Comparison of ENCODE assay signal across 9 cellular contexts in the genomic region with DNA sequence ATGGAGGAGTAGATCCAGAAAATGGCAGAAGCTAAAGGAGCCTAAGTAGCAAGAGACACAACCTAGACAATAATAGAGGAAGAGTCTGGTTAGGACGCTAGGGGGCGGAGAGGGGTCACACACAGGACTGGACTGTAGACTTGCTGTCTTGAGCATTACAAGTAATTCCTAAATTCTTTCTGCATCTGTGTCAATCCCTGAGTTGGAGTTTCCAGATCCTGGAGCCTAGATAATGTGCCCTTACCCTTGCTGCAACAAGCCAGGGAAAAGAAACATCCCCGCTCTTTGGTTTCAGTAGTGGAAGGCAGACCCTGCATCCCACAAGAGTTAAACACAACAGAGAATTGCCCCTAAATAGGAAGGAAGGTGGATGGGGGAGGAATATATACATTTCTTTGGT. TPM values are rescaled to one million over a fixed set of nuclear protein-coding genes. Genes with fewer than 3 reads are reported as not detected.
DNase-seq lines count a peak whose midpoint lies in the region; TF ChIP-seq lines count a peak whose summit lies in the region.
"Had no signal": no experiment of that assay in that cellular context is flagged by ENCODE, and none has a peak within 500 bp of the region (broad histone marks: within the 10 kb centered on the region; RNA-seq: fewer than 3 reads in every experiment).

No MANE protein-coding gene starts in this region.

- no peaks in the 10 kb centered on the region for H3K9me3 Mint-ChIP-seq in H9
- H3K9me3 Mint-ChIP-seq in activated naive CD4-positive, alpha-beta T cell treated with anti-CD3 and anti-CD28 coated beads, Interleukin-2, amount 10 ng/mL, durations not matched to agents 7 days and 5 days = no peaks in the 10 kb centered on the region

- H3K4ac ChIP-seq in H9 (ENCODE audit: low read depth, low read length) = no peak overlapping the region

- no peaks in the 10 kb centered on the region for H3K79me1 ChIP-seq in H9 (ENCODE audit: insufficient read depth, low read depth, low read length, poor library complexity, severe bottlenecking)

- H3K4me1 Mint-ChIP-seq in H9 = peaks cover 4% of the 10 kb centered on the region in 2 experiments
- no peaks in the 10 kb centered on the region for H3K4me1 Mint-ChIP-seq in activated naive CD4-positive, alpha-beta T cell treated with anti-CD3 and anti-CD28 coated beads, Interleukin-2, amount 10 ng/mL, durations not matched to agents 7 days and 5 days

- H3K56ac ChIP-seq in H9 (ENCODE audit: insufficient read length, low read depth, low read length) = no peak overlapping the region

- no peak overlapping the region for H3K4me3 ChIP-seq in Karpas-422 (ENCODE audit: low read length)
- H3K4me3 ChIP-seq in cardiac muscle cell = no peak overlapping the region
- no peak overlapping the region for H3K4me3 ChIP-seq in prostate gland

- H3K23ac ChIP-seq in H9 (ENCODE audit: insufficient read length, low read depth, low read length) = no peak overlapping the region

- H2BK5ac ChIP-seq in H9 (ENCODE audit: insufficient read length, low read length) = no peak overlapping the region

- H3K14ac ChIP-seq in H9 (ENCODE audit: insufficient read depth, low read length) = no peak overlapping the region

- no peak overlapping the region for H4K5ac ChIP-seq in H9 (ENCODE audit: insufficient read length, low read depth, low read length)

- no peak overlapping the region for H3K18ac ChIP-seq in H9 (ENCODE audit: insufficient read length, low read depth, low read length)

- H4K20me1 ChIP-seq in H9 (ENCODE audit: control insufficient read depth, insufficient read depth, insufficient read length) = no peaks in the 10 kb centered on the region
- H4K20me1 ChIP-seq in Karpas-422 (ENCODE audit: insufficient read depth, low read depth, low read length) = no peaks in the 10 kb centered on the region

- no peaks in the 10 kb centered on the region for H3K27me3 Mint-ChIP-seq in H9 (ENCODE audit: low read depth)
- H3K27me3 Mint-ChIP-seq in activated naive CD4-positive, alpha-beta T cell treated with anti-CD3 and anti-CD28 coated beads, Interleukin-2, amount 10 ng/mL, durations not matched to agents 7 days and 5 days = no peaks in the 10 kb centered on the region

- H2BK20ac ChIP-seq in H9 (ENCODE audit: low read depth, low read length, poor library complexity, severe bottlenecking) = no peak overlapping the region

- H3K9ac ChIP-seq in H9 (ENCODE audit: extremely low read depth, insufficient read length, low read length) = no peak overlapping the region
- no peak overlapping the region for H3K9ac ChIP-seq in Karpas-422 (ENCODE audit: low read length)

- peak; percentile 79 for DNase-seq in H9
- DNase-seq in Karpas-422 = peak; percentile 90
- DNase-seq in OCI-M1 (lab: John Stamatoyannopoulos, UW) = peak; percentile 88
- DNase-seq in activated naive CD4-positive, alpha-beta T cell treated with anti-CD3 and anti-CD28 coated beads, Interleukin-2, amount 10 ng/mL, durations not matched to agents 7 days and 5 days = peak; percentile 69
- DNase-seq in cardiac muscle cell (ENCODE audit: low read depth in 1 of 2, low spot score in 1 of 2) = peak; percentile 81 to 87
- DNase-seq in prostate gland (ENCODE audit: low spot score) = peak; percentile 73
- no peak for DNase-seq in middle frontal gyrus (ENCODE audit: extremely low spot score, low spot score)

- H3K27me3 ChIP-seq in H9 (ENCODE audit: insufficient read depth, low read length) (no peaks in the 10 kb centered on the region), Karpas-422 (ENCODE audit: low read length) (no peaks in the 10 kb centered on the region), cardiac muscle cell (no peaks in the 10 kb centered on the region), prostate gland (replicated peaks; ENCODE audit: insufficient read depth) (no peaks in the 10 kb centered on the region)

- no peak for TF ChIP-seq POLR2A in prostate gland (IDR thresholded peaks at IDR 0.05)

- CTCF ChIA-PET in activated naive CD4-positive, alpha-beta T cell treated with anti-CD3 and anti-CD28 coated beads, Interleukin-2, amount 10 ng/mL, durations not matched to agents 7 days and 5 days (lab: Charles Lee) = interaction anchor here (0.6 to 2.4 kb wide), 12 partner anchors 24 to 473 kb away, joined by 3 to 31 read pairs (median 3); no protein-coding TSS in a partner anchor

- no peak overlapping the region for H2BK15ac ChIP-seq in H9 (ENCODE audit: low read depth, low read length)

- no peak overlapping the region for H2AK5ac ChIP-seq in H9 (ENCODE audit: insufficient read length, low read length)

- no peaks in the 10 kb centered on the region for H3K36me3 Mint-ChIP-seq in H9 (ENCODE audit: insufficient read depth in 1 of 3, low read depth in 3 of 3)
- no peaks in the 10 kb centered on the region for H3K36me3 Mint-ChIP-seq in activated naive CD4-positive, alpha-beta T cell treated with anti-CD3 and anti-CD28 coated beads, Interleukin-2, amount 10 ng/mL, durations not matched to agents 7 days and 5 days

- WGBS in H9 (ENCODE audit: extremely low coverage, insufficient read length, low lambda C conversion rate) = no CpG with 5 or more reads among the region's 3 CpGs
- WGBS in prostate gland = 29% methylated on average over 3 of the region's 3 CpGs

- H3T11ph ChIP-seq in H9 (ENCODE audit: low read length) = no peak overlapping the region

- H3K4me1 ChIP-seq in H9 (ENCODE audit: insufficient read depth, low read length) (no peaks in the 10 kb centered on the region), Karpas-422 (ENCODE audit: low read length) (no peaks in the 10 kb centered on the region), cardiac muscle cell (ENCODE audit: low read depth) (no peaks in the 10 kb centered on the region), prostate gland (replicated peaks) (no peaks in the 10 kb centered on the region)

- H4K91ac ChIP-seq in H9 (ENCODE audit: insufficient read length, low read depth, low read length) = no peak overlapping the region

- H2AFZ ChIP-seq in H9 (ENCODE audit: low read length) (no peak overlapping the region), Karpas-422 (ENCODE audit: low read length) (no peak overlapping the region)

- H3K79me2 ChIP-seq in H9 (ENCODE audit: insufficient read depth, low read length) (no peaks in the 10 kb centered on the region), Karpas-422 (ENCODE audit: low read length) (no peaks in the 10 kb centered on the region)

- no peak overlapping the region for H3K4me3 Mint-ChIP-seq in H9
- no peak overlapping the region for H3K4me3 Mint-ChIP-seq in activated naive CD4-positive, alpha-beta T cell treated with anti-CD3 and anti-CD28 coated beads, Interleukin-2, amount 10 ng/mL, durations not matched to agents 7 days and 5 days

- intact Hi-C loops in prostate gland (cut with DNase I) = loop anchor here (10.0 kb wide), 1 partner anchor 255 kb away; no protein-coding TSS in a partner anchor

- no peak overlapping the region for H3K27ac Mint-ChIP-seq in H9
- H3K27ac Mint-ChIP-seq in activated naive CD4-positive, alpha-beta T cell treated with anti-CD3 and anti-CD28 coated beads, Interleukin-2, amount 10 ng/mL, durations not matched to agents 7 days and 5 days = no peak overlapping the region

- H3K9me3 ChIP-seq in H9 (ENCODE audit: control insufficient read depth, low read depth, low read length) = no peaks in the 10 kb centered on the region
- no peaks in the 10 kb centered on the region for H3K9me3 ChIP-seq in Karpas-422 (ENCODE audit: low read length)
- no peaks in the 10 kb centered on the region for H3K9me3 ChIP-seq in cardiac muscle cell (ENCODE audit: low read depth)
- H3K9me3 ChIP-seq in prostate gland = no peaks in the 10 kb centered on the region

- H3K4me2 ChIP-seq in H9 (ENCODE audit: insufficient read depth, insufficient read length, low read length) = no peak overlapping the region
- no peak overlapping the region for H3K4me2 ChIP-seq in Karpas-422 (ENCODE audit: low read depth, low read length, poor library complexity, severe bottlenecking)

- H3K9me2 ChIP-seq in Karpas-422 (replicated peaks; ENCODE audit: insufficient read depth, low read length) = no peaks in the 10 kb centered on the region

- TF ChIP-seq CTCF in GM12872 (IDR thresholded peaks at IDR 0.05; ENCODE audit: insufficient read depth, low read depth, low read length) (peak; percentile 93), H9 (conservative IDR thresholded peaks at IDR 0.05) (peak; percentile 93), cardiac muscle cell (IDR thresholded peaks at IDR 0.05; ENCODE audit: low read depth, low read length) (peak; percentile 89), prostate gland (IDR thresholded peaks at IDR 0.05) (peak; percentile 10 to 61 (median 48))

- no peak overlapping the region for H2BK120ac ChIP-seq in H9 (ENCODE audit: low read depth, low read length, poor library complexity, severe bottlenecking)

- H4K8ac ChIP-seq in H9 (replicated peaks; ENCODE audit: insufficient read length, low read depth, low read length) = no peak overlapping the region

- H3K23me2 ChIP-seq in H9 (ENCODE audit: insufficient read length, low read depth, low read length, poor library complexity, severe bottlenecking) = no peaks in the 10 kb centered on the region

- H2BK12ac ChIP-seq in H9 (ENCODE audit: insufficient read length, low read depth, low read length) = no peak overlapping the region

- H3K27ac ChIP-seq in H9 (ENCODE audit: insufficient read length, low read depth, low read length) = no peak overlapping the region
- H3K27ac ChIP-seq in Karpas-422 (ENCODE audit: low read length) = no peak overlapping the region
- no peak overlapping the region for H3K27ac ChIP-seq in cardiac muscle cell
- no peak overlapping the region for H3K27ac ChIP-seq in prostate gland

- no peaks in the 10 kb centered on the region for H3K36me3 ChIP-seq in Karpas-422 (ENCODE audit: insufficient read depth, low read length)
- no peaks in the 10 kb centered on the region for H3K36me3 ChIP-seq in cardiac muscle cell
- no peaks in the 10 kb centered on the region for H3K36me3 ChIP-seq in prostate gland

RNA-seq across cellular contexts. Expression of a gene that starts 14.9 kb away (rescaled TPM):
- 0.04 TPM in 1 of 2 replicates, not detected in the other for total RNA-seq in H9 (2021)
- total RNA-seq in Karpas-422 (2014; rRNA removed; shearing (Covaris generic); ENCODE audit: low replicate concordance) = 2.5 and 3.0 TPM in 2 replicates
- not detected in 2 replicates for total RNA-seq in cardiac muscle cell
- 0.76 TPM in 1 of 2 replicates, not detected in the other for polyA plus RNA-seq in cardiac muscle cell
- 1 to 10 TPM in 1 of 2 donors, under 1 TPM in 1; 0.09 to 2.7 TPM for total RNA-seq in prostate gland
- total RNA-seq: lower leg skin had no signal

RNA-seq across cellular contexts. Expression of a gene that starts 20.4 kb away (rescaled TPM):
- total RNA-seq in H9 (2021) = 1.2 TPM in 2 replicates
- total RNA-seq in Karpas-422 (2014; rRNA removed; shearing (Covaris generic); ENCODE audit: low replicate concordance) = 0.11 and 0.19 TPM in 2 replicates
- total RNA-seq in cardiac muscle cell = not detected in 2 replicates
- not detected in 2 replicates for polyA plus RNA-seq in cardiac muscle cell
- 10 to 100 TPM in 1 of 2 donors, 1 to 10 TPM in 1; 5.2 to 21.7 TPM for total RNA-seq in prostate gland
